ENCODE assay signal across 25 cellular contexts in genomic region chr15:95987886-95988573, GRCh38.
A peak's percentile ranks its signal among the peaks of the same experiment; 100 is the strongest.
DNase-seq lines count a peak whose midpoint lies in the region; ATAC-seq and TF ChIP-seq lines count a peak whose summit lies in the region.
"Had no signal": no experiment of that assay in that cellular context is flagged by ENCODE, and none has a peak within 500 bp of the region (broad histone marks: within the 10 kb centered on the region; RNA-seq: fewer than 3 reads in every experiment).

No MANE protein-coding gene starts in this region.

- no peak overlapping the region for H3K23ac ChIP-seq in IMR-90 (ENCODE audit: low read depth, low read length)

- ATAC-seq in IMR-90 (ENCODE audit: low read depth) (peak; percentile 37; the same call in 1 of the 2 replicates), PC-3 (no peak), HG03521 (IDR thresholded peaks at IDR 0.05; ENCODE audit: unreplicated experiment) (no peak), HG03159 (IDR thresholded peaks at IDR 0.05; ENCODE audit: unreplicated experiment) (no peak)
- ATAC-seq: activated CD8-positive, alpha-beta memory T cell treated with anti-CD3 and anti-CD28 coated beads, Interleukin-2, amount 10 ng/mL, durations not matched to agents 7 days and 5 days; right cardiac atrium had no signal

- H2BK20ac ChIP-seq in IMR-90 (ENCODE audit: low read depth, low read length), result no peak overlapping the region

- H3K9me3 Mint-ChIP-seq in Caco-2 (ENCODE audit: unreplicated experiment), result peaks cover 18% of the 10 kb centered on the region
- H3K9me3 Mint-ChIP-seq in osteocyte (ENCODE audit: unreplicated experiment), result no peaks in the 10 kb centered on the region
- H3K9me3 Mint-ChIP-seq: activated naive CD4-positive, alpha-beta T cell treated with anti-CD3 and anti-CD28 coated beads, Interleukin-2, amount 10 ng/mL, durations not matched to agents 7 days and 5 days had no signal

- DNase-seq in Caco-2, result no peak
- no peak for DNase-seq in IMR-90
- peak; percentile 12 for DNase-seq in iPS DF 19.7 (ENCODE audit: low read depth, low spot score)
- no peak for DNase-seq in osteocyte (ENCODE audit: extremely low spot score, unreplicated experiment)
- no peak for DNase-seq in NCI-H226
- DNase-seq in PC-3, result no peak
- DNase-seq: activated CD4-positive, alpha-beta T cell treated with anti-CD3 and anti-CD28 coated beads, Interleukin-2, amount 50 U/mL, for 1 hour; activated CD8-positive, alpha-beta memory T cell treated with anti-CD3 and anti-CD28 coated beads, Interleukin-2, amount 10 ng/mL, durations not matched to agents 7 days and 5 days; activated naive CD4-positive, alpha-beta T cell treated with anti-CD3 and anti-CD28 coated beads, Interleukin-2, amount 10 ng/mL, durations not matched to agents 7 days and 5 days; NCI-H1092; NCI-H2029; NCI-H2227 treated with DMSO at 0.1 percent for 48 hours; NCI-H82; SHP77; stimulated activated CD4-positive, alpha-beta T cell treated with anti-CD3 and anti-CD28 coated beads, Interleukin-12 subunit alpha, Interleukin-12 subunit beta, amount 100 ng/mL, for 4 hours; stimulated activated CD4-positive, alpha-beta T cell treated with anti-CD3 and anti-CD28 coated beads, Interleukin-4, amount 100 ng/mL, for 4 hours; stimulated activated naive CD4-positive, alpha-beta T cell; T-helper 9 cell had no signal

- no peak for TF ChIP-seq CTCF in Caco-2 (IDR thresholded peaks at IDR 0.05; ENCODE audit: insufficient read depth in 1 of 2, low read depth in 1 of 2, low read length in 1 of 2, severe bottlenecking in 1 of 2, unreplicated experiment in 1 of 2)
- no peak for TF ChIP-seq CTCF in IMR-90 (conservative IDR thresholded peaks at IDR 0.05; ENCODE audit: low read depth, low read length)
- TF ChIP-seq CTCF in osteocyte (IDR thresholded peaks at IDR 0.05), result no peak
- TF ChIP-seq CTCF in PC-3 (conservative IDR thresholded peaks at IDR 0.05; ENCODE audit: low read depth, low read length), result no peak

- H3K36me3 ChIP-seq in Caco-2 (ENCODE audit: control insufficient read depth, insufficient read depth, low read length), result no peaks in the 10 kb centered on the region
- H3K36me3 ChIP-seq in IMR-90 (ENCODE audit: control insufficient read depth, insufficient read depth, low read length), result no peaks in the 10 kb centered on the region
- H3K36me3 ChIP-seq in PC-3 (ENCODE audit: low read depth, low read length), result no peaks in the 10 kb centered on the region
- H3K36me3 ChIP-seq: ovary, thoracic aorta had no signal

- H4K8ac ChIP-seq in IMR-90 (ENCODE audit: low read depth in 2 of 2, low read length in 2 of 2), result no peak overlapping the region

- H3K27ac Mint-ChIP-seq in Caco-2 (ENCODE audit: unreplicated experiment) (peak overlapping the region; percentile 22), osteocyte (ENCODE audit: unreplicated experiment) (peak overlapping the region; percentile 69)
- H3K27ac Mint-ChIP-seq: activated CD8-positive, alpha-beta memory T cell treated with anti-CD3 and anti-CD28 coated beads, Interleukin-2, amount 10 ng/mL, durations not matched to agents 7 days and 5 days; activated naive CD4-positive, alpha-beta T cell treated with anti-CD3 and anti-CD28 coated beads, Interleukin-2, amount 10 ng/mL, durations not matched to agents 7 days and 5 days; activated T-helper 1 cell treated with anti-CD3 and anti-CD28 coated beads, Interleukin-12 subunit alpha, Interleukin-12 subunit beta, Interleukin-2, Interleukin-4 antibody, amounts not matched to agents 30 ng/mL and 10 ng/mL and 1 ng/mL, durations not matched to agents 14 hours and 24 hours and 36 hours; CD14-positive monocyte had no signal

- H3K4me1 Mint-ChIP-seq in Caco-2 (ENCODE audit: low read depth, unreplicated experiment) (peaks cover 7% of the 10 kb centered on the region), osteocyte (ENCODE audit: unreplicated experiment) (peaks cover 26% of the 10 kb centered on the region)
- H3K4me1 Mint-ChIP-seq: CD14-positive monocyte had no signal

- H3K27me3 Mint-ChIP-seq in Caco-2 (ENCODE audit: insufficient read depth, unreplicated experiment) (no peaks in the 10 kb centered on the region), osteocyte (ENCODE audit: unreplicated experiment) (no peaks in the 10 kb centered on the region)

- dilution Hi-C loops in IMR-90 (cut with HindIII; ENCODE audit: low sequenced_read_pairs, unreplicated experiment), result no loop called here

- TF ChIP-seq POLR2A in IMR-90 (IDR thresholded peaks at IDR 0.05; ENCODE audit: low read depth, low read length), result no peak

- POLR2A ChIA-PET in Caco-2 (lab: Charles Lee), result no interaction called here
- POLR2A ChIA-PET in IMR-90 (lab: Charles Lee; ENCODE audit: unreplicated experiment), result no interaction called here
- POLR2A ChIA-PET in PC-3 (lab: Charles Lee; ENCODE audit: unreplicated experiment), result no interaction called here

- H4K5ac ChIP-seq in IMR-90 (ENCODE audit: low read depth, low read length), result peak overlapping the region; percentile 55; the same call in 1 of the 2 replicates

- no peak overlapping the region for H2BK120ac ChIP-seq in IMR-90 (ENCODE audit: low read depth, low read length)

- CTCF ChIA-PET in Caco-2 (lab: Charles Lee), result no interaction called here
- CTCF ChIA-PET in IMR-90 (lab: Yijun Ruan, JAX), result no interaction called here
- CTCF ChIA-PET in PC-3 (lab: Charles Lee), result interaction anchor here (0.6 kb wide), 1 partner anchor 728 kb away, joined by 6 read pairs; no protein-coding TSS in a partner anchor

- no peak overlapping the region for H3K9ac ChIP-seq in IMR-90 (ENCODE audit: low read depth, low read length)
- no peak overlapping the region for H3K9ac ChIP-seq in PC-3 (ENCODE audit: low read length)

- no peaks in the 10 kb centered on the region for H3K9me1 ChIP-seq in IMR-90 (ENCODE audit: insufficient read depth, low read length)

- peak overlapping the region; percentile 87; the same call in 1 of the 2 replicates for H3K18ac ChIP-seq in IMR-90 (ENCODE audit: low read depth, low read length)

- H4K91ac ChIP-seq in IMR-90 (ENCODE audit: insufficient read depth, low read depth, low read length), result no peak overlapping the region

- H3K4me3 Mint-ChIP-seq in Caco-2 (ENCODE audit: unreplicated experiment) (no peak overlapping the region), osteocyte (ENCODE audit: unreplicated experiment) (no peak overlapping the region)
- H3K4me3 Mint-ChIP-seq: activated CD8-positive, alpha-beta memory T cell treated with anti-CD3 and anti-CD28 coated beads, Interleukin-2, amount 10 ng/mL, durations not matched to agents 7 days and 5 days; activated naive CD4-positive, alpha-beta T cell treated with anti-CD3 and anti-CD28 coated beads, Interleukin-2, amount 10 ng/mL, durations not matched to agents 7 days and 5 days; activated T-helper 1 cell treated with anti-CD3 and anti-CD28 coated beads, Interleukin-12 subunit alpha, Interleukin-12 subunit beta, Interleukin-2, Interleukin-4 antibody, amounts not matched to agents 30 ng/mL and 10 ng/mL and 1 ng/mL, durations not matched to agents 14 hours and 24 hours and 36 hours; CD14-positive monocyte had no signal

- H3K56ac ChIP-seq in IMR-90 (ENCODE audit: extremely low read depth, insufficient read depth, low read length), result no peak overlapping the region

- no peaks in the 10 kb centered on the region for H3K9me2 ChIP-seq in PC-3 (replicated peaks; ENCODE audit: low read length)

- no peaks in the 10 kb centered on the region for H3F3A ChIP-seq in PC-3 (ENCODE audit: low read length, unreplicated experiment)

- no peaks in the 10 kb centered on the region for H3K79me2 ChIP-seq in PC-3 (ENCODE audit: low read length)

- no peak for TF ChIP-seq RAD21 in IMR-90 (IDR thresholded peaks at IDR 0.05; ENCODE audit: low read length)

- no peaks in the 10 kb centered on the region for H4K20me1 ChIP-seq in IMR-90 (ENCODE audit: insufficient read depth, low read length)
- no peaks in the 10 kb centered on the region for H4K20me1 ChIP-seq in PC-3 (ENCODE audit: low read length)

- no peak overlapping the region for H3K4ac ChIP-seq in IMR-90 (ENCODE audit: low read depth, low read length)

- no peaks in the 10 kb centered on the region for H3K4me1 ChIP-seq in Caco-2
- H3K4me1 ChIP-seq in IMR-90 (ENCODE audit: control insufficient read depth, insufficient read depth, low read length), result peaks cover 5% of the 10 kb centered on the region
- H3K4me1 ChIP-seq in PC-3 (ENCODE audit: insufficient read depth, low read length), result peaks cover 7% of the 10 kb centered on the region

- 60% methylated on average over 1 of the region's 3 CpGs; no CpG with 5 or more reads in 1 of the 2 experiments for WGBS in IMR-90 (ENCODE audit: extremely low coverage in 2 of 2, insufficient read length in 1 of 2), 2 experiments

- H3K79me1 ChIP-seq in IMR-90 (ENCODE audit: low read depth in 1 of 2, low read length in 2 of 2), result no peaks in the 10 kb centered on the region

- intact Hi-C loops in Caco-2 (cut with micrococcal nuclease; ENCODE audit: unreplicated experiment), result no loop called here
- intact Hi-C loops in IMR-90 (cut with micrococcal nuclease), result loop anchor here (5.0 kb wide), 1 partner anchor 339 kb away; no protein-coding TSS in a partner anchor
- intact Hi-C loops in PC-3 (cut with micrococcal nuclease), result no loop called here

- H2AFZ ChIP-seq in IMR-90 (replicated peaks; ENCODE audit: low read length, poor library complexity) (peak overlapping the region; percentile 11), PC-3 (ENCODE audit: low read length) (no peak overlapping the region)

- no peak overlapping the region for H2BK5ac ChIP-seq in IMR-90 (ENCODE audit: low read depth, low read length, poor library complexity, severe bottlenecking)

- no peaks in the 10 kb centered on the region for H3K36me3 Mint-ChIP-seq in Caco-2 (ENCODE audit: insufficient read depth, unreplicated experiment)
- no peaks in the 10 kb centered on the region for H3K36me3 Mint-ChIP-seq in osteocyte (ENCODE audit: unreplicated experiment)
- H3K36me3 Mint-ChIP-seq: activated CD8-positive, alpha-beta memory T cell treated with anti-CD3 and anti-CD28 coated beads, Interleukin-2, amount 10 ng/mL, durations not matched to agents 7 days and 5 days; activated naive CD4-positive, alpha-beta T cell treated with anti-CD3 and anti-CD28 coated beads, Interleukin-2, amount 10 ng/mL, durations not matched to agents 7 days and 5 days; CD14-positive monocyte had no signal

- no peak overlapping the region for H2BK15ac ChIP-seq in IMR-90 (ENCODE audit: low read depth, low read length)

- H3K14ac ChIP-seq in IMR-90 (replicated peaks; ENCODE audit: low read depth, low read length), result no peak overlapping the region; the same call in 1 of the 2 replicates

- no peaks in the 10 kb centered on the region for H3K27me3 ChIP-seq in Caco-2 (replicated peaks; ENCODE audit: control insufficient read depth, insufficient read depth, low read length)
- H3K27me3 ChIP-seq in IMR-90 (ENCODE audit: control insufficient read depth, insufficient read depth, low read length), result no peaks in the 10 kb centered on the region; the same call in 1 of the 2 replicates
- H3K27me3 ChIP-seq in PC-3 (ENCODE audit: low read length), result no peaks in the 10 kb centered on the region
- H3K27me3 ChIP-seq: ovary had no signal

- peak overlapping the region; percentile 67 for H3K4me2 ChIP-seq in IMR-90 (ENCODE audit: low read depth, low read length)
- no peak overlapping the region for H3K4me2 ChIP-seq in PC-3 (ENCODE audit: low read length)

- H3K4me3 ChIP-seq in Caco-2 (ENCODE audit: low read depth, low read length) (no peak overlapping the region), IMR-90 (ENCODE audit: insufficient read depth, low read depth, low read length) (no peak overlapping the region), PC-3 (ENCODE audit: low read length) (no peak overlapping the region)
- H3K4me3 ChIP-seq: ovary, thoracic aorta had no signal

- no peak overlapping the region for H2AK9ac ChIP-seq in IMR-90 (replicated peaks; ENCODE audit: low read depth, low read length, poor library complexity)

- no peak overlapping the region for H2AK5ac ChIP-seq in IMR-90 (ENCODE audit: low read depth, low read length)

- H3K9me3 ChIP-seq in Caco-2, result no peaks in the 10 kb centered on the region
- H3K9me3 ChIP-seq in IMR-90 (ENCODE audit: control insufficient read depth, insufficient read depth, low read length), result no peaks in the 10 kb centered on the region
- H3K9me3 ChIP-seq in PC-3 (ENCODE audit: low read length), result no peaks in the 10 kb centered on the region
- H3K9me3 ChIP-seq: ovary, thoracic aorta had no signal

- in situ Hi-C loops in IMR-90 (cut with MboI; ENCODE audit: low sequenced_read_pairs), result no loop called here

- peak overlapping the region; percentile 68; the same call in 1 of the 2 replicates for H3K27ac ChIP-seq in IMR-90 (ENCODE audit: insufficient read depth, low read length)
- H3K27ac ChIP-seq in PC-3 (ENCODE audit: low read length), result no peak overlapping the region
- H3K27ac ChIP-seq: thoracic aorta had no signal

- BruUV-seq in Caco-2 (replicated peaks; lab: Mats Ljungman, UMichigan) (no TSS peak), IMR-90 (replicated peaks; lab: Mats Ljungman, UMichigan) (no TSS peak), PC-3 (replicated peaks; lab: Mats Ljungman, UMichigan) (no TSS peak)
